ENCODE assay signal across 7 cellular contexts in the genomic region with DNA sequence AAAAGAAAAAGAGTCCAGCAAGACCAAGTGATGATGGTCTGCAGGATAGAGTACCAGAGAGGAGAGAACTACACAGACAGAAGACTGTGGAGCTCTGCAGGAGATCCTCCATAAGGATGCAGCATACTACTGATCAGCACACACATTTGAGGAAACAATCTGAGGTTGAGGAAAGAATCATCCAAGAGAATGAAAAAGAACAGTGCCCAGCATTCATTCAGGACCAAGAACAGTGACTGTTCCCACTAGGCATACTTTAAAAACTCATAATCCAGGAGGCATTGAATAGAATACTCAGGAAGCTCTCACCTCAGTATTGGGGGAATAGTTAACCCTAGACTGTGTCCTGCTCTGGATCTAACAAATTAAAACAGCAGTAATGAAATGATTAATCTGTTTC.
"Had no signal": no experiment of that assay in that cellular context is flagged by ENCODE, and none has a peak within 500 bp of the region (broad histone marks: within the 10 kb centered on the region; RNA-seq: fewer than 3 reads in every experiment).

No MANE protein-coding gene starts in this region.

- H3K27ac ChIP-seq: GM23248 had no signal

- DNase-seq: GM23248, GOT3, H7, IMR-90, KBM-7 had no signal

- H3K36me3 ChIP-seq: HAP-1 had no signal

- H2AFZ ChIP-seq: GM23248 had no signal

- H3K4me3 ChIP-seq: GM23248, HAP-1 had no signal

- H3K4me1 ChIP-seq: HAP-1 had no signal

- ATAC-seq: HCT116 had no signal
